ENCODE assay signal across 10 cellular contexts in the genomic region with DNA sequence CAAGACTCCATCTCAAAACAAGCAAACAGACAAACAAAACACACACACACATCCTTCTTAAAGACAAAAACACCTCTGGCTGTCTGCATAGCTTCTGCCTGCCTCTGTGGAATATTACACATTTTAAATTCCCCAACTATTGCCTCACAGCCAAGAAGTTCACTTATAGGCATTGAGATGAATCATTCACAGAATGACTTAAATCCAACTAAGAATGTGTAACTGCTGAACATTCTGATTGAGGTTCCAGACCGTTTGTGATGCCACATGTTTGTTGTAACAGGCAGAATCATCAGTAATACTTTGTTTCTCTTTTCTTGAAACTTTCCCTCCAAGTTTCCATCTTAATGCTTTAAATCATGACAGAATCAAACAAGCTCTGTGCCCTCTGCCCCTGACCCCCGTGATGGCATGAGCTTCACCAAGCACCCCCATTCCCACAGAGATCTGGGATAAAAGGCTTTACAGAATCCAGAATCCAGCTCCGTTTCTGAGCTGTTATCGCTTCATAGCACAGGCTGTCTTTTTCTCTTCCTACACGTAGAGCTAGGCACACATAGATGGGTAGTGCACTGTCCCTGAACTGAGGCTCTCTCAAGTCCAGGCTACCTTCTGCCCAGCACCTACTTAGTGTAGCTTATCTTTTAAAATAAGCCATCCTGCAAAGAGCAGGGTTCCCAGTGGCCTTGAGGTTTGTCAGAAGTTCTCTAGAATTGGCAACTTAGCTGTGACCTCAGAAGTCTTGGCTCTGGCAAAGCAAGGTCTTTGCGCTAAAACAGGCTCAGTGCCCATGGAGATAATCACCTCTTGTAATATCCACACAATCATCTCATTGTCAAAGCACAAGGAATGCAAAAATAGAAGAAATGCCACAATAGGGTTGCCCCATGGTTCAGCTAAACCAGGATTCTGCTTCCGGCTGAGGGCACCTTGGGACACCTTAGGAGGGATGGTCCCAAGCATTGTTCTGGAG. TPM values are rescaled to one million over a fixed set of nuclear protein-coding genes. Genes with fewer than 3 reads are reported as not detected.
DNase-seq lines count a peak whose midpoint lies in the region; ATAC-seq and TF ChIP-seq lines count a peak whose summit lies in the region.
"Had no signal": no experiment of that assay in that cellular context is flagged by ENCODE, and none has a peak within 500 bp of the region (broad histone marks: within the 10 kb centered on the region; RNA-seq: fewer than 3 reads in every experiment).

No MANE protein-coding gene starts in this region.

- peak; percentile 79 for ATAC-seq in activated T-helper 17 cell treated with anti-CD3 and anti-CD28 coated beads, Interleukin-2, amount 50 U/mL, for 72 hours (replicated peaks)
- no peak for ATAC-seq in HG03280 (IDR thresholded peaks at IDR 0.05; ENCODE audit: unreplicated experiment)

- H3K4me1 Mint-ChIP-seq in T-helper 1 cell treated with Interleukin-12 subunit alpha and Interleukin-12 subunit beta and Interleukin-4 antibody, amounts not matched to agents 30 μg/mL and 1 μg/mL, for 36 hours (ENCODE audit: low read depth), result peaks cover 15% of the 10 kb centered on the region
- H3K4me1 Mint-ChIP-seq in activated T-helper 17 cell treated with anti-CD3 and anti-CD28 coated beads, Interleukin-2, amount 50 U/mL, for 72 hours, result peaks cover 4% of the 10 kb centered on the region

- H3K9me3 Mint-ChIP-seq in T-helper 1 cell treated with Interleukin-12 subunit alpha and Interleukin-12 subunit beta and Interleukin-4 antibody, amounts not matched to agents 30 μg/mL and 1 μg/mL, for 36 hours, result no peaks in the 10 kb centered on the region
- H3K9me3 Mint-ChIP-seq in activated T-helper 17 cell treated with anti-CD3 and anti-CD28 coated beads, Interleukin-2, amount 50 U/mL, for 72 hours, result no peaks in the 10 kb centered on the region

- H3K36me3 ChIP-seq in left ventricle myocardium inferior, result no peaks in the 10 kb centered on the region

- H3K4me3 ChIP-seq in left ventricle myocardium inferior, result peak overlapping the region; percentile 30

- H3K27me3 ChIP-seq in left ventricle myocardium inferior (ENCODE audit: low read depth), result no peaks in the 10 kb centered on the region

- peaks cover 18% of the 10 kb centered on the region for H3K27me3 Mint-ChIP-seq in T-helper 1 cell treated with Interleukin-12 subunit alpha and Interleukin-12 subunit beta and Interleukin-4 antibody, amounts not matched to agents 30 μg/mL and 1 μg/mL, for 36 hours (ENCODE audit: low read depth)
- H3K27me3 Mint-ChIP-seq in activated T-helper 17 cell treated with anti-CD3 and anti-CD28 coated beads, Interleukin-2, amount 50 U/mL, for 72 hours, result peaks cover 20% of the 10 kb centered on the region

- no peak overlapping the region for H3K4me3 Mint-ChIP-seq in T-helper 1 cell treated with Interleukin-12 subunit alpha and Interleukin-12 subunit beta and Interleukin-4 antibody, amounts not matched to agents 30 μg/mL and 1 μg/mL, for 36 hours
- H3K4me3 Mint-ChIP-seq in activated T-helper 17 cell treated with anti-CD3 and anti-CD28 coated beads, Interleukin-2, amount 50 U/mL, for 72 hours, result no peak overlapping the region

- DNase-seq in T-helper 1 cell (no peak), left ventricle myocardium inferior (no peak), stromal cell of bone marrow (ENCODE audit: low read depth) (peak; percentile 88), NCI-H1694 treated with DMSO at 0.1 percent for 48 hours (lab: John Stamatoyannopoulos, UW) (no peak), NCI-H2081 treated with DMSO at 0.1 percent for 48 hours (lab: John Stamatoyannopoulos, UW) (no peak)
- DNase-seq: activated gamma-delta T cell treated with Interleukin-2 at 50 U/mL for 16 hours, left colon had no signal

- no peaks in the 10 kb centered on the region for H3K36me3 Mint-ChIP-seq in T-helper 1 cell treated with Interleukin-12 subunit alpha and Interleukin-12 subunit beta and Interleukin-4 antibody, amounts not matched to agents 30 μg/mL and 1 μg/mL, for 36 hours (ENCODE audit: low read depth)
- H3K36me3 Mint-ChIP-seq in activated T-helper 17 cell treated with anti-CD3 and anti-CD28 coated beads, Interleukin-2, amount 50 U/mL, for 72 hours (ENCODE audit: low read depth), result no peaks in the 10 kb centered on the region

- H3K9me3 ChIP-seq in left ventricle myocardium inferior (replicated peaks), result no peaks in the 10 kb centered on the region

- TF ChIP-seq CTCF in left ventricle myocardium inferior (IDR thresholded peaks at IDR 0.05; ENCODE audit: borderline replicate concordance), result no peak

- peaks cover 100% of the 10 kb centered on the region for H3K4me1 ChIP-seq in left ventricle myocardium inferior

- peak overlapping the region; percentile 87 for H3K27ac ChIP-seq in left ventricle myocardium inferior (replicated peaks)

- H3K27ac Mint-ChIP-seq in T-helper 1 cell treated with Interleukin-12 subunit alpha and Interleukin-12 subunit beta and Interleukin-4 antibody, amounts not matched to agents 30 μg/mL and 1 μg/mL, for 36 hours, result peak overlapping the region; percentile 49
- H3K27ac Mint-ChIP-seq in activated T-helper 17 cell treated with anti-CD3 and anti-CD28 coated beads, Interleukin-2, amount 50 U/mL, for 72 hours, result no peak overlapping the region

- intact Hi-C loops in left ventricle myocardium inferior (cut with micrococcal nuclease), result no loop called here

RNA-seq across cellular contexts. Expression of a gene that starts 32.9 kb away (rescaled TPM):
- 100 to 1,000 TPM in 1 of 2 donors, 10 to 100 TPM in 1; 53.7 to 210 TPM for total RNA-seq in activated T-helper 17 cell treated with anti-CD3 and anti-CD28 coated beads, Interleukin-2, amount 50 U/mL, for 72 hours
- total RNA-seq in left ventricle myocardium inferior, result 205 TPM
